In genomic region chr1:3019007-3019515, GRCh38 we compare ENCODE assay signal across 18 cellular contexts. TPM values are rescaled to one million over a fixed set of nuclear protein-coding genes. Genes with fewer than 3 reads are reported as not detected.
"Had no signal": no experiment of that assay in that cellular context is flagged by ENCODE, and none has a peak within 500 bp of the region (broad histone marks: within the 10 kb centered on the region; RNA-seq: fewer than 3 reads in every experiment).

No MANE protein-coding gene starts in this region.

- H3K4me3 ChIP-seq: mucosa of descending colon, testis had no signal

- H3K27me3 ChIP-seq: testis had no signal

- H3K27ac ChIP-seq: testis had no signal

- DNase-seq: activated CD4-positive, alpha-beta T cell treated with anti-CD3 and anti-CD28 coated beads for 1 hour; activated CD4-positive, alpha-beta T cell treated with anti-CD3 and anti-CD28 coated beads, Interleukin-2, amount 50 U/mL, for 4 hours; amygdala; effector CD4-positive, alpha-beta T cell; mesenchymal stem cell; nephron progenitor cell; nucleus accumbens; stimulated activated CD4-positive, alpha-beta T cell treated with anti-CD3 and anti-CD28 coated beads, Interleukin-4, amount 100 ng/mL, for 1 hour; stimulated activated naive CD4-positive, alpha-beta T cell; T-helper 9 cell had no signal

- ATAC-seq: mucosa of descending colon had no signal

- H3K4me1 ChIP-seq: testis had no signal

- H3K9me3 ChIP-seq: mucosa of descending colon, testis had no signal

RNA-seq across cellular contexts. Expression of gene ACTRT2, which starts 2.2 kb away (rescaled TPM):
- total RNA-seq: epithelial cell of proximal tubule; fibroblast of villous mesenchyme; kidney epithelial cell; liver; mucosa of descending colon; T-helper 1 cell treated with Interleukin-12 subunit alpha and Interleukin-12 subunit beta and Interleukin-4 antibody, amounts not matched to agents 30 ng/mL and 1 ng/mL, for 36 hours; urinary bladder had no signal
- polyA plus RNA-seq: liver, urinary bladder had no signal
